21 cellular contexts compared by ENCODE assay signal in the genomic region with DNA sequence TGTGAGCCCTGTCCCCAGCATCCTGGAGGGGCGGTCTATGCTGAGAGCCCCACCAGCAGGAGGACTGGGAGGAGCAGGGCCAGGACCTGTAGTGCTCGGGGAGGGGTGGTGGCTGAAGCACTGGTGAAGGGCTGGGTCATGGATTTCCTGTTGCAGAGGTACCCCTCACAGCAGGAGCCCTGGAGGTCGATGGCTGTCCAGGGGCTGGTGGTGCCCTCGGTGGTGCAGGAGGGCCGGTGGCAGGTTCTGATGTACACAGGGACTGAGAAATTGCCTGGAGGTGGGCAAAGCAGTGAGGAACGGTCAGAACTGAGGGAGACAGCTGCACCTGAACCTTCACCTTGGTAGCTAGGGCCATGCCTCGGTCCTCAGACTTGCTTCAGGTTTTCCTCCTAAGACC. TPM values are rescaled to one million over a fixed set of nuclear protein-coding genes. Genes with fewer than 3 reads are reported as not detected.
DNase-seq lines count a peak whose midpoint lies in the region; ATAC-seq and TF ChIP-seq lines count a peak whose summit lies in the region.
"Had no signal": no experiment of that assay in that cellular context is flagged by ENCODE, and none has a peak within 500 bp of the region (broad histone marks: within the 10 kb centered on the region; RNA-seq: fewer than 3 reads in every experiment).

No MANE protein-coding gene starts in this region.

- no peak overlapping the region for H3K27ac Mint-ChIP-seq in T-helper 2 cell treated with Interferon-gamma antibody and Interleukin-4, amounts not matched to agents 5 μg/mL and 100 μg/mL, for 36 hours
- H3K27ac Mint-ChIP-seq in activated naive CD8-positive, alpha-beta T cell treated with anti-CD3 and anti-CD28 coated beads for 36 hours, result no peak overlapping the region
- no peak overlapping the region for H3K27ac Mint-ChIP-seq in naive thymus-derived CD8-positive, alpha-beta T cell

- H3K4me3 ChIP-seq in HEK293 (ENCODE audit: low read depth, low read length), result no peak overlapping the region
- H3K4me3 ChIP-seq: uterus had no signal

- H3K27me3 Mint-ChIP-seq in T-helper 2 cell treated with Interferon-gamma antibody and Interleukin-4, amounts not matched to agents 5 μg/mL and 100 μg/mL, for 36 hours (ENCODE audit: low read depth), result peaks cover 32% of the 10 kb centered on the region
- H3K27me3 Mint-ChIP-seq in activated naive CD8-positive, alpha-beta T cell treated with anti-CD3 and anti-CD28 coated beads for 36 hours, result peaks cover 58% of the 10 kb centered on the region
- H3K27me3 Mint-ChIP-seq in naive thymus-derived CD8-positive, alpha-beta T cell, result peaks cover 8 to 41% (median 30%) of the 10 kb centered on the region in 5 donors

- H3K9me3 ChIP-seq in HEK293 (ENCODE audit: control insufficient read depth, insufficient read depth, low read depth, low read length), result no peaks in the 10 kb centered on the region; the same call in 1 of the 2 replicates
- H3K9me3 ChIP-seq: BE2C, right atrium auricular region, uterus had no signal

- peaks cover 17% of the 10 kb centered on the region for H3K4me1 Mint-ChIP-seq in T-helper 2 cell treated with Interferon-gamma antibody and Interleukin-4, amounts not matched to agents 5 μg/mL and 100 μg/mL, for 36 hours (ENCODE audit: low read depth)
- peaks cover 11% of the 10 kb centered on the region for H3K4me1 Mint-ChIP-seq in activated naive CD8-positive, alpha-beta T cell treated with anti-CD3 and anti-CD28 coated beads for 36 hours
- peaks cover 10 to 23% (median 14%) of the 10 kb centered on the region in 4 donors for H3K4me1 Mint-ChIP-seq in naive thymus-derived CD8-positive, alpha-beta T cell

- H3K4me3 Mint-ChIP-seq in T-helper 2 cell treated with Interferon-gamma antibody and Interleukin-4, amounts not matched to agents 5 μg/mL and 100 μg/mL, for 36 hours, result peak overlapping the region; percentile 43
- peak overlapping the region; percentile 76 for H3K4me3 Mint-ChIP-seq in activated naive CD8-positive, alpha-beta T cell treated with anti-CD3 and anti-CD28 coated beads for 36 hours
- peak overlapping the region in 8 of 10 donors; percentile 7 to 89 (median 62) for H3K4me3 Mint-ChIP-seq in naive thymus-derived CD8-positive, alpha-beta T cell

- CTCF ChIA-PET in HEK293 (lab: Yijun Ruan, JAX), result interaction anchor here (1.2 to 15.3 kb wide), 5 partner anchors 11 to 242 kb away, joined by 3 to 213 read pairs (median 9); no protein-coding TSS in a partner anchor

- no peak for ATAC-seq in naive thymus-derived CD8-positive, alpha-beta T cell
- ATAC-seq in HG03432 (IDR thresholded peaks at IDR 0.05; ENCODE audit: unreplicated experiment), result no peak
- ATAC-seq: left lobe of liver had no signal

- DNase-seq in T-helper 2 cell treated with Interferon-gamma antibody and Interleukin-4, amounts not matched to agents 5 μg/mL and 100 μg/mL, for 36 hours (ENCODE audit: low spot score), result no peak
- DNase-seq in T-helper 2 cell, result no peak
- DNase-seq in activated naive CD8-positive, alpha-beta T cell treated with anti-CD3 and anti-CD28 coated beads for 36 hours, result no peak
- DNase-seq in naive thymus-derived CD8-positive, alpha-beta T cell, result no peak
- no peak for DNase-seq in NOMO-1 (lab: John Stamatoyannopoulos, UW; ENCODE audit: unreplicated experiment in 2 of 2)
- DNase-seq in NCI-H2227 treated with DMSO at 0.1 percent for 48 hours (lab: John Stamatoyannopoulos, UW), result no peak
- DNase-seq: 8988T; activated CD8-positive, alpha-beta memory T cell treated with anti-CD3 and anti-CD28 coated beads, Interleukin-2, amount 50 U/mL, for 48 hours; BE2C; HCEC 1CT; heart left ventricle; NCI-H187 treated with DMSO at 0.1 percent for 48 hours; NCI-H446 treated with DMSO at 0.1 percent for 48 hours; stimulated activated CD4-positive, alpha-beta T cell treated with anti-CD3 and anti-CD28 coated beads, Interleukin-12 subunit alpha, Interleukin-12 subunit beta, amount 100 ng/mL, for 4 hours; T1000; uterus had no signal

- TF ChIP-seq CTCF in HEK293 (tag by site-specific recombination; IDR thresholded peaks at IDR 0.05), result no peak

- peaks cover 8% of the 10 kb centered on the region; the same call in 1 of the 2 replicates for H3K4me1 ChIP-seq in HEK293 (ENCODE audit: control insufficient read depth, insufficient read depth, low read length)
- H3K4me1 ChIP-seq: BE2C had no signal

- H3K36me3 ChIP-seq in HEK293 (ENCODE audit: control insufficient read depth in 2 of 2, insufficient read depth in 1 of 2, low read length in 2 of 2), result no peaks in the 10 kb centered on the region
- H3K36me3 ChIP-seq: BE2C, heart left ventricle, right atrium auricular region, uterus had no signal

- no peaks in the 10 kb centered on the region for H3K36me3 Mint-ChIP-seq in T-helper 2 cell treated with Interferon-gamma antibody and Interleukin-4, amounts not matched to agents 5 μg/mL and 100 μg/mL, for 36 hours (ENCODE audit: low read depth)
- peaks cover 6% of the 10 kb centered on the region for H3K36me3 Mint-ChIP-seq in activated naive CD8-positive, alpha-beta T cell treated with anti-CD3 and anti-CD28 coated beads for 36 hours
- peaks cover 0 to 4% (median 4%) of the 10 kb centered on the region in 3 donors for H3K36me3 Mint-ChIP-seq in naive thymus-derived CD8-positive, alpha-beta T cell

- POLR2A ChIA-PET in HEK293 (lab: Yijun Ruan, JAX), result no interaction called here
- POLR2A ChIA-PET in naive thymus-derived CD8-positive, alpha-beta T cell (lab: Charles Lee), result no interaction called here

- H3K27ac ChIP-seq in HEK293 (ENCODE audit: extremely low read depth, low read depth, low read length), result no peak overlapping the region
- H3K27ac ChIP-seq: heart left ventricle, right atrium auricular region, uterus had no signal

- H3K9me3 Mint-ChIP-seq in T-helper 2 cell treated with Interferon-gamma antibody and Interleukin-4, amounts not matched to agents 5 μg/mL and 100 μg/mL, for 36 hours, result no peaks in the 10 kb centered on the region
- H3K9me3 Mint-ChIP-seq in activated naive CD8-positive, alpha-beta T cell treated with anti-CD3 and anti-CD28 coated beads for 36 hours, result no peaks in the 10 kb centered on the region
- H3K9me3 Mint-ChIP-seq in naive thymus-derived CD8-positive, alpha-beta T cell, result peaks cover 0 to 9% (median 0%) of the 10 kb centered on the region in 9 donors

TF ChIP-seq in HEK293, 187 proteins besides CTCF, POLR2A, EP300 and RAD21:
- TF ChIP-seq ZNF629 (tag by site-specific recombination; IDR thresholded peaks at IDR 0.05), result no peak
- TF ChIP-seq ZNF777 (tag by site-specific recombination; IDR thresholded peaks at IDR 0.05; ENCODE audit: borderline replicate concordance), result 0 out of 2 replicates have a peak, but pooled peaks have one; percentile 19
- TF ChIP-seq OSR2 (tag by site-specific recombination; IDR thresholded peaks at IDR 0.05), result no peak
- TF ChIP-seq HOXA7 (CRISPR knock-in tag; IDR thresholded peaks at IDR 0.05; ENCODE audit: borderline replicate concordance), result 0 out of 2 replicates have a peak, but pooled peaks have one; percentile 51
TF ChIP-seq in HEK293: peak in this region for 2.

RNA-seq across cellular contexts. Expression of a gene that starts 4.7 kb away (rescaled TPM):
- total RNA-seq in activated naive CD8-positive, alpha-beta T cell treated with anti-CD3 and anti-CD28 coated beads for 36 hours, result 1 to 10 TPM; 1.6 TPM
- total RNA-seq in naive thymus-derived CD8-positive, alpha-beta T cell, result under 1 TPM; 0.60 to 0.69 TPM
- under 1 TPM in 2 of 3 donors, not detected in 1; 0.07 to 0.72 TPM for polyA plus RNA-seq in naive thymus-derived CD8-positive, alpha-beta T cell
- total RNA-seq: left lobe of liver, SK-MEL-5 had no signal

RNA-seq across cellular contexts. Expression of a gene that starts 16.8 kb away (rescaled TPM):
- 10 to 100 TPM; 38.9 to 41.5 TPM for total RNA-seq in activated naive CD8-positive, alpha-beta T cell treated with anti-CD3 and anti-CD28 coated beads for 36 hours
- total RNA-seq in naive thymus-derived CD8-positive, alpha-beta T cell, result 100 to 1,000 TPM in 1 of 2 experiments, 10 to 100 TPM in 1; 92.9 to 103 TPM
- 10 to 100 TPM in 2 of 3 donors, 1 to 10 TPM in 1; 7.6 to 28.6 (median 11.7) TPM for polyA plus RNA-seq in naive thymus-derived CD8-positive, alpha-beta T cell

RNA-seq across cellular contexts. Expression of a gene that starts 29.6 kb away (rescaled TPM):
- total RNA-seq in activated naive CD8-positive, alpha-beta T cell treated with anti-CD3 and anti-CD28 coated beads for 36 hours, result 1 to 10 TPM; 5.6 to 7.2 TPM
- 10 to 100 TPM; 24.2 to 25.8 TPM for total RNA-seq in naive thymus-derived CD8-positive, alpha-beta T cell
- 1 to 10 TPM; 3.3 to 4.3 (median 3.7) TPM for polyA plus RNA-seq in naive thymus-derived CD8-positive, alpha-beta T cell

RNA-seq across cellular contexts. Expression of a gene that starts 42.8 kb away (rescaled TPM):
- total RNA-seq in activated naive CD8-positive, alpha-beta T cell treated with anti-CD3 and anti-CD28 coated beads for 36 hours, result 10 to 100 TPM; 55.7 to 58.1 TPM
- 10 to 100 TPM; 48.9 to 51.9 TPM for total RNA-seq in naive thymus-derived CD8-positive, alpha-beta T cell
- polyA plus RNA-seq in naive thymus-derived CD8-positive, alpha-beta T cell, result 1 to 10 TPM; 3.4 to 8.3 (median 8.3) TPM
